Comparison of ENCODE assay signal across 1 cellular context in the genomic region with DNA sequence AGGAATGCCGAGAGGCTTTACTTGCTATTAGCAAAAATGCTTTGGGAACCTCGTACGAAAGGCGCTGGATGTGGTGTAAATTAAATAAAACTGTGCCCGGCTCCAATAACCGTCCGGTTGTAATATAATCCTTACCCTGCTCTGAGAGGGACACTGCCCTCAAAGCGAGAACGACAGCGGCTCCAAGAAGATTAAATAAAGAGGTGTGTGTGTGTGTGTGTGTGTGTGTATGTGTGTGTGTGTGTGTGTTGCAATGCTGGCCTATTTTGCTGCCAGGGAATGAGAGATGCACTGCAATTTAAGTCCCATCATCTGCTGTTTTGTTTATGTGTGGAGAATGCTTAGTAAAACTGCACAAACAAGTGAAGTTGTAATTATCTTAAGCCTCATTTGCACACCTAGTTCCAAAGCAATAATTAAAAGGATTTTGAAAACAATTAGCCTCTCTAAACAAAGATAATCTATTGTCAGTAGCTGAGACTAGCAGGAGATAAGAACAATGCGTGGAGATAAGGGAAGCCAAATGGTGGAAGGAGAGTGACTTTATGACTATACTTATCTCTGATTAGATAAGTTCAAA.
TF ChIP-seq lines count a peak whose summit lies in the region.

No MANE protein-coding gene starts in this region.

TF ChIP-seq in H1, 55 proteins besides CTCF, POLR2A, EP300 and RAD21:
- TF ChIP-seq TCF12 (IDR thresholded peaks at IDR 0.05; ENCODE audit: low read depth, low read length) (no peak), PHF8 (conservative IDR thresholded peaks at IDR 0.05; ENCODE audit: low read depth, low read length) (no peak), MAFK (IDR thresholded peaks at IDR 0.05; ENCODE audit: low read depth, low read length) (no peak), TAF7 (optimal IDR thresholded peaks at IDR 0.05; ENCODE audit: borderline replicate concordance, low read depth, low read length) (no peak), HDAC6 (IDR thresholded peaks at IDR 0.05; ENCODE audit: low read depth, low read length) (no peak), TBP (IDR thresholded peaks at IDR 0.05; ENCODE audit: low read depth, low read length) (no peak), JUND (IDR thresholded peaks at IDR 0.05; ENCODE audit: low read length) (no peak), SUZ12 (IDR thresholded peaks at IDR 0.05; ENCODE audit: low read length) (peak; percentile 10; the same call in 1 of the 2 replicates), BACH1 (IDR thresholded peaks at IDR 0.05; ENCODE audit: low read length) (no peak), ASH2L (IDR thresholded peaks at IDR 0.05; ENCODE audit: low read length) (no peak), RXRA (IDR thresholded peaks at IDR 0.05; ENCODE audit: insufficient read depth, low read depth, low read length) (no peak), SP2 (IDR thresholded peaks at IDR 0.05; ENCODE audit: low read length) (no peak), RNF2 (IDR thresholded peaks at IDR 0.05; ENCODE audit: borderline replicate concordance, low read depth, low read length, missing control alignments, poor library complexity, severe bottlenecking) (peak; percentile 90), CBX8 (IDR thresholded peaks at IDR 0.05; ENCODE audit: borderline replicate concordance, low read depth, low read length) (peak; percentile 58; the same call in 1 of the 2 replicates), ZNF274 (IDR thresholded peaks at IDR 0.05; ENCODE audit: borderline replicate concordance, extremely low read depth, low read length) (no peak), KDM5A (IDR thresholded peaks at IDR 0.05; ENCODE audit: low read length) (no peak), SRF (IDR thresholded peaks at IDR 0.05; ENCODE audit: low read depth, low read length) (no peak), TAF1 (IDR thresholded peaks at IDR 0.05; ENCODE audit: low read depth, low read length) (no peak), EZH2 (IDR thresholded peaks at IDR 0.05; ENCODE audit: low read depth, low read length, severe bottlenecking) (peak; percentile 51), JUN (IDR thresholded peaks at IDR 0.05; ENCODE audit: low read depth, low read length) (no peak), NANOG (IDR thresholded peaks at IDR 0.05; ENCODE audit: insufficient read depth, low read depth, low read length, poor library complexity, severe bottlenecking) (no peak), NRF1 (IDR thresholded peaks at IDR 0.05; ENCODE audit: low read depth, low read length) (no peak), SAP30 (IDR thresholded peaks at IDR 0.05; ENCODE audit: insufficient read depth, insufficient replicate concordance, low read length) (no peak)
- TF ChIP-seq, protein P1, sequence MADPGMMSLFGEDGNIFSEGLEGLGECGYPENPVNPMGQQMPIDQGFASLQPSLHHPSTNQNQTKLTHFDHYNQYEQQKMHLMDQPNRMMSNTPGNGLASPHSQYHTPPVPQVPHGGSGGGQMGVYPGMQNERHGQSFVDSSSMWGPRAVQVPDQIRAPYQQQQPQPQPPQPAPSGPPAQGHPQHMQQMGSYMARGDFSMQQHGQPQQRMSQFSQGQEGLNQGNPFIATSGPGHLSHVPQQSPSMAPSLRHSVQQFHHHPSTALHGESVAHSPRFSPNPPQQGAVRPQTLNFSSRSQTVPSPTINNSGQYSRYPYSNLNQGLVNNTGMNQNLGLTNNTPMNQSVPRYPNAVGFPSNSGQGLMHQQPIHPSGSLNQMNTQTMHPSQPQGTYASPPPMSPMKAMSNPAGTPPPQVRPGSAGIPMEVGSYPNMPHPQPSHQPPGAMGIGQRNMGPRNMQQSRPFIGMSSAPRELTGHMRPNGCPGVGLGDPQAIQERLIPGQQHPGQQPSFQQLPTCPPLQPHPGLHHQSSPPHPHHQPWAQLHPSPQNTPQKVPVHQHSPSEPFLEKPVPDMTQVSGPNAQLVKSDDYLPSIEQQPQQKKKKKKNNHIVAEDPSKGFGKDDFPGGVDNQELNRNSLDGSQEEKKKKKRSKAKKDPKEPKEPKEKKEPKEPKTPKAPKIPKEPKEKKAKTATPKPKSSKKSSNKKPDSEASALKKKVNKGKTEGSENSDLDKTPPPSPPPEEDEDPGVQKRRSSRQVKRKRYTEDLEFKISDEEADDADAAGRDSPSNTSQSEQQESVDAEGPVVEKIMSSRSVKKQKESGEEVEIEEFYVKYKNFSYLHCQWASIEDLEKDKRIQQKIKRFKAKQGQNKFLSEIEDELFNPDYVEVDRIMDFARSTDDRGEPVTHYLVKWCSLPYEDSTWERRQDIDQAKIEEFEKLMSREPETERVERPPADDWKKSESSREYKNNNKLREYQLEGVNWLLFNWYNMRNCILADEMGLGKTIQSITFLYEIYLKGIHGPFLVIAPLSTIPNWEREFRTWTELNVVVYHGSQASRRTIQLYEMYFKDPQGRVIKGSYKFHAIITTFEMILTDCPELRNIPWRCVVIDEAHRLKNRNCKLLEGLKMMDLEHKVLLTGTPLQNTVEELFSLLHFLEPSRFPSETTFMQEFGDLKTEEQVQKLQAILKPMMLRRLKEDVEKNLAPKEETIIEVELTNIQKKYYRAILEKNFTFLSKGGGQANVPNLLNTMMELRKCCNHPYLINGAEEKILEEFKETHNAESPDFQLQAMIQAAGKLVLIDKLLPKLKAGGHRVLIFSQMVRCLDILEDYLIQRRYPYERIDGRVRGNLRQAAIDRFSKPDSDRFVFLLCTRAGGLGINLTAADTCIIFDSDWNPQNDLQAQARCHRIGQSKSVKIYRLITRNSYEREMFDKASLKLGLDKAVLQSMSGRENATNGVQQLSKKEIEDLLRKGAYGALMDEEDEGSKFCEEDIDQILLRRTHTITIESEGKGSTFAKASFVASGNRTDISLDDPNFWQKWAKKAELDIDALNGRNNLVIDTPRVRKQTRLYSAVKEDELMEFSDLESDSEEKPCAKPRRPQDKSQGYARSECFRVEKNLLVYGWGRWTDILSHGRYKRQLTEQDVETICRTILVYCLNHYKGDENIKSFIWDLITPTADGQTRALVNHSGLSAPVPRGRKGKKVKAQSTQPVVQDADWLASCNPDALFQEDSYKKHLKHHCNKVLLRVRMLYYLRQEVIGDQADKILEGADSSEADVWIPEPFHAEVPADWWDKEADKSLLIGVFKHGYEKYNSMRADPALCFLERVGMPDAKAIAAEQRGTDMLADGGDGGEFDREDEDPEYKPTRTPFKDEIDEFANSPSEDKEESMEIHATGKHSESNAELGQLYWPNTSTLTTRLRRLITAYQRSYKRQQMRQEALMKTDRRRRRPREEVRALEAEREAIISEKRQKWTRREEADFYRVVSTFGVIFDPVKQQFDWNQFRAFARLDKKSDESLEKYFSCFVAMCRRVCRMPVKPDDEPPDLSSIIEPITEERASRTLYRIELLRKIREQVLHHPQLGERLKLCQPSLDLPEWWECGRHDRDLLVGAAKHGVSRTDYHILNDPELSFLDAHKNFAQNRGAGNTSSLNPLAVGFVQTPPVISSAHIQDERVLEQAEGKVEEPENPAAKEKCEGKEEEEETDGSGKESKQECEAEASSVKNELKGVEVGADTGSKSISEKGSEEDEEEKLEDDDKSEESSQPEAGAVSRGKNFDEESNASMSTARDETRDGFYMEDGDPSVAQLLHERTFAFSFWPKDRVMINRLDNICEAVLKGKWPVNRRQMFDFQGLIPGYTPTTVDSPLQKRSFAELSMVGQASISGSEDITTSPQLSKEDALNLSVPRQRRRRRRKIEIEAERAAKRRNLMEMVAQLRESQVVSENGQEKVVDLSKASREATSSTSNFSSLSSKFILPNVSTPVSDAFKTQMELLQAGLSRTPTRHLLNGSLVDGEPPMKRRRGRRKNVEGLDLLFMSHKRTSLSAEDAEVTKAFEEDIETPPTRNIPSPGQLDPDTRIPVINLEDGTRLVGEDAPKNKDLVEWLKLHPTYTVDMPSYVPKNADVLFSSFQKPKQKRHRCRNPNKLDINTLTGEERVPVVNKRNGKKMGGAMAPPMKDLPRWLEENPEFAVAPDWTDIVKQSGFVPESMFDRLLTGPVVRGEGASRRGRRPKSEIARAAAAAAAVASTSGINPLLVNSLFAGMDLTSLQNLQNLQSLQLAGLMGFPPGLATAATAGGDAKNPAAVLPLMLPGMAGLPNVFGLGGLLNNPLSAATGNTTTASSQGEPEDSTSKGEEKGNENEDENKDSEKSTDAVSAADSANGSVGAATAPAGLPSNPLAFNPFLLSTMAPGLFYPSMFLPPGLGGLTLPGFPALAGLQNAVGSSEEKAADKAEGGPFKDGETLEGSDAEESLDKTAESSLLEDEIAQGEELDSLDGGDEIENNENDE (IDR thresholded peaks at IDR 0.05; ENCODE audit: insufficient replicate concordance, low read length), result no peak
TF ChIP-seq in H1: peak in this region for 4.
